ENCODE assay signal across 21 cellular contexts in the genomic region with DNA sequence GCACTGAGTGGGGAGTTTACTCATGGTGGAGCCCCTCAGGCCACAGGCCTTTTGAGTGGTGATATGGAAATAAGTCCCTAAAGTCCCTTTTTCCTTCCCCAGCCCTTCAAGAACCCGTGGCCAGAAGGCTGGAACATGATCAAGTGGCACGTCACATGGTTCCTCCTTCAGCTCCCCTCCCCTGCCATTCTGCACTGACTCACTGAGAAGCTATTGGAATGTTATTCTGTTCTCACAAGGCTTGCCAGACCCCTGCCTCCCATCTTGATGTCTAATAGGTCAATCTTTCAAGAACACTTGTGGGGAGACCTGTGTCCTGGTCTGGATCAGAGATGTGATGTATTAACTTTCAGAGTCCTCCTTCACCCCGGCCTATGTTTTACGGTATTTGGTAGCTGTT.
DNase-seq lines count a peak whose midpoint lies in the region; ATAC-seq and TF ChIP-seq lines count a peak whose summit lies in the region.
"Had no signal": no experiment of that assay in that cellular context is flagged by ENCODE, and none has a peak within 500 bp of the region (broad histone marks: within the 10 kb centered on the region; RNA-seq: fewer than 3 reads in every experiment).

No MANE protein-coding gene starts in this region.

- no peaks in the 10 kb centered on the region for H3K9me3 ChIP-seq in RWPE2 (ENCODE audit: severe bottlenecking)
- H3K9me3 ChIP-seq in lower lobe of right lung: no peaks in the 10 kb centered on the region
- H3K9me3 ChIP-seq: tibial artery had no signal

- H3K9me3 Mint-ChIP-seq in natural killer cell: no peaks in the 10 kb centered on the region
- H3K9me3 Mint-ChIP-seq: activated naive CD8-positive, alpha-beta T cell treated with anti-CD3 and anti-CD28 coated beads, Interleukin-2, amount 10 ng/mL, durations not matched to agents 7 days and 5 days; CD4-positive, alpha-beta memory T cell; T-helper 2 cell treated with Interferon-gamma antibody and Interleukin-4, amounts not matched to agents 5 μg/mL and 100 μg/mL, for 36 hours had no signal

- H3K4me3 Mint-ChIP-seq in natural killer cell: no peak overlapping the region
- H3K4me3 Mint-ChIP-seq: activated naive CD8-positive, alpha-beta T cell treated with anti-CD3 and anti-CD28 coated beads, Interleukin-2, amount 10 ng/mL, durations not matched to agents 7 days and 5 days; CD4-positive, alpha-beta memory T cell; T-helper 2 cell treated with Interferon-gamma antibody and Interleukin-4, amounts not matched to agents 5 μg/mL and 100 μg/mL, for 36 hours had no signal

- no peaks in the 10 kb centered on the region for H3K36me3 Mint-ChIP-seq in natural killer cell
- H3K36me3 Mint-ChIP-seq: activated naive CD8-positive, alpha-beta T cell treated with anti-CD3 and anti-CD28 coated beads, Interleukin-2, amount 10 ng/mL, durations not matched to agents 7 days and 5 days; CD4-positive, alpha-beta memory T cell had no signal

- no peaks in the 10 kb centered on the region for H3K4me1 ChIP-seq in RWPE2 (ENCODE audit: insufficient read depth, poor library complexity, severe bottlenecking)
- no peaks in the 10 kb centered on the region for H3K4me1 ChIP-seq in lower lobe of right lung
- H3K4me1 ChIP-seq: tibial artery had no signal

- H3K27ac Mint-ChIP-seq in natural killer cell: no peak overlapping the region
- H3K27ac Mint-ChIP-seq: activated naive CD8-positive, alpha-beta T cell treated with anti-CD3 and anti-CD28 coated beads, Interleukin-2, amount 10 ng/mL, durations not matched to agents 7 days and 5 days; CD4-positive, alpha-beta memory T cell; progenitor cell of endocrine pancreas; T-helper 2 cell treated with Interferon-gamma antibody and Interleukin-4, amounts not matched to agents 5 μg/mL and 100 μg/mL, for 36 hours had no signal

- peaks cover 14 to 18% of the 10 kb centered on the region in 2 donors for H3K27me3 Mint-ChIP-seq in natural killer cell (ENCODE audit: low read depth in 2 of 2)

- H3K27me3 ChIP-seq in RWPE2 (ENCODE audit: insufficient read depth, poor library complexity, severe bottlenecking) (peaks cover 10% of the 10 kb centered on the region), lower lobe of right lung (ENCODE audit: low read depth) (no peaks in the 10 kb centered on the region)
- H3K27me3 ChIP-seq: tibial artery had no signal

- ATAC-seq in RWPE2 (ENCODE audit: low read depth) (0 out of 3 replicates have a peak, but pooled peaks have one; percentile 29), left ventricle myocardium superior (no peak), HG03135 (IDR thresholded peaks at IDR 0.05; ENCODE audit: unreplicated experiment) (no peak), lower lobe of right lung (no peak), natural killer cell (no peak)
- ATAC-seq: stimulated activated naive CD8-positive, alpha-beta T cell treated with anti-CD3 and anti-CD28 coated beads, Interleukin-15, Interleukin-2, amounts not matched to agents 100 U/mL and 50 U/mL, for 24 hours had no signal

- H3K4me1 Mint-ChIP-seq in natural killer cell: no peaks in the 10 kb centered on the region
- H3K4me1 Mint-ChIP-seq: activated naive CD8-positive, alpha-beta T cell treated with anti-CD3 and anti-CD28 coated beads, Interleukin-2, amount 10 ng/mL, durations not matched to agents 7 days and 5 days; CD4-positive, alpha-beta memory T cell had no signal

- DNase-seq in ELR (ENCODE audit: low read depth) (peak; percentile 8), RWPE2 (ENCODE audit: low spot score) (no peak), foreskin melanocyte (peak; percentile 68), non-pigmented ciliary epithelial cell (ENCODE audit: low read depth) (peak; percentile 38), left ventricle myocardium superior (no peak), lower lobe of right lung (no peak), natural killer cell (no peak)
- DNase-seq: activated CD4-positive, alpha-beta T cell treated with anti-CD3 and anti-CD28 coated beads, Interleukin-2, amount 50 U/mL, for 4 hours; activated CD8-positive, alpha-beta memory T cell treated with anti-CD3 and anti-CD28 coated beads, Interleukin-2, amount 50 U/mL, for 48 hours; activated naive CD8-positive, alpha-beta T cell treated with anti-CD3 and anti-CD28 coated beads, Interleukin-2, amount 10 ng/mL, durations not matched to agents 7 days and 5 days; CD4-positive, alpha-beta memory T cell; DMS53; IMR-90; NCI-H1417 treated with DMSO at 0.1 percent for 48 hours; stimulated activated CD4-positive, alpha-beta T cell treated with anti-CD3 and anti-CD28 coated beads, Interleukin-4, amount 100 ng/mL, for 1 hour; stimulated activated naive CD8-positive, alpha-beta T cell treated with anti-CD3 and anti-CD28 coated beads, Interleukin-15, Interleukin-2, amounts not matched to agents 100 U/mL and 50 U/mL, for 24 hours; tibial artery had no signal

- H3K4me3 ChIP-seq in RWPE2 (ENCODE audit: severe bottlenecking) (no peak overlapping the region), lower lobe of right lung (no peak overlapping the region)
- H3K4me3 ChIP-seq: SK-N-MC, tibial artery had no signal

- H3K27ac ChIP-seq in RWPE2 (ENCODE audit: poor library complexity, severe bottlenecking) (no peak overlapping the region), lower lobe of right lung (no peak overlapping the region)
- H3K27ac ChIP-seq: SK-N-MC, tibial artery had no signal

- TF ChIP-seq CTCF in RWPE2 (IDR thresholded peaks at IDR 0.05; ENCODE audit: poor library complexity, severe bottlenecking) (no peak), lower lobe of right lung (IDR thresholded peaks at IDR 0.05) (no peak), natural killer cell (IDR thresholded peaks at IDR 0.05) (no peak)

- no peaks in the 10 kb centered on the region for H3K36me3 ChIP-seq in RWPE2 (ENCODE audit: low read depth)
- no peaks in the 10 kb centered on the region for H3K36me3 ChIP-seq in lower lobe of right lung
- H3K36me3 ChIP-seq: tibial artery had no signal

- intact Hi-C loops in left ventricle myocardium superior (cut with micrococcal nuclease): no loop called here
- intact Hi-C loops in lower lobe of right lung (cut with DNase I): no loop called here
- intact Hi-C loops in natural killer cell (cut with micrococcal nuclease): no loop called here

Comparison
In these comparisons a context has a peak if more than half of its experiments do, and no peak if none do; other contexts are left out.
1. DNase-seq: peak in ELR (single experiment), foreskin melanocyte (single experiment) and non-pigmented ciliary epithelial cell (single experiment); none in RWPE2 (single experiment), left ventricle myocardium superior (single experiment), lower lobe of right lung (single experiment) and natural killer cell (single experiment).